In the genomic region with DNA sequence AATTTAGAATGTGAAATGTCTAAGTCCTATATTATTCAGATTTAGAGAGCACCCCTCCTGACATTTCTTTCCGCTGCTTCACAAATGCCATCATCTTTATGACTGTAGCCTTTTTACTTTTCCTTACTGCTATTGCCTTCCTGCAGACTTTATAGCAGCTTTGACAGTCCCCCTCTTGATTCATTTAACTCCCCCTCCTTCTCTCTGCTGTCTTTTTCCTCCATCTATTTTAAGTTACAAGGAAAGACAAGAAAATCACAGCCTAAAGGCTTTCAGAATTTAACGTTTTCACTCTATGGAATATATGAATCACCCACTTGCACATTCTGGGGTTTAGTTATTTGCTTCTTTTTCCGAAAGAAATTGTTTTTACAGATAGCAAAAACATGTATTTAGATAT, we compare ENCODE assay signal across 19 cellular contexts.
DNase-seq lines count a peak whose midpoint lies in the region; TF ChIP-seq lines count a peak whose summit lies in the region.
"Had no signal": no experiment of that assay in that cellular context is flagged by ENCODE, and none has a peak within 500 bp of the region (broad histone marks: within the 10 kb centered on the region; RNA-seq: fewer than 3 reads in every experiment).

No MANE protein-coding gene starts in this region.

- in situ Hi-C loops in HAP-1 (cut with MboI; ENCODE audit: low sequenced_read_pairs): no loop called here

- no peaks in the 10 kb centered on the region for H3K79me2 ChIP-seq in neural cell (replicated peaks; ENCODE audit: insufficient read depth, low read length)
- no peaks in the 10 kb centered on the region for H3K79me2 ChIP-seq in H9 (ENCODE audit: insufficient read depth, low read length)

- no peak for TF ChIP-seq POLR2A in sigmoid colon (IDR thresholded peaks at IDR 0.05)
- no peak for TF ChIP-seq POLR2A in prostate gland (IDR thresholded peaks at IDR 0.05)
- no peak for TF ChIP-seq POLR2A in Peyer's patch (IDR thresholded peaks at IDR 0.05)

- TF ChIP-seq EP300 in neural cell (conservative IDR thresholded peaks at IDR 0.05; ENCODE audit: poor library complexity, severe bottlenecking) (peak; percentile 61), sigmoid colon (IDR thresholded peaks at IDR 0.05) (no peak)

- intact Hi-C loops in sigmoid colon (cut with DNase I): loop anchor here (10.0 kb wide), 2 partner anchors 308 to 518 kb away; no protein-coding TSS in a partner anchor
- intact Hi-C loops in prostate gland (cut with DNase I): no loop called here

- H4K20me1 ChIP-seq in neural cell (ENCODE audit: insufficient read depth) (no peaks in the 10 kb centered on the region), H9 (ENCODE audit: control insufficient read depth, insufficient read depth, insufficient read length) (no peaks in the 10 kb centered on the region)
- H4K20me1 ChIP-seq: BLaER1 had no signal

- H3K4me1 ChIP-seq in sigmoid colon: peaks cover 0 to 46% (median 32%) of the 10 kb centered on the region in 4 donors
- H3K4me1 ChIP-seq in prostate gland (replicated peaks): no peaks in the 10 kb centered on the region
- no peaks in the 10 kb centered on the region for H3K4me1 ChIP-seq in HAP-1
- no peaks in the 10 kb centered on the region for H3K4me1 ChIP-seq in Peyer's patch
- H3K4me1 ChIP-seq in H9 (ENCODE audit: insufficient read depth, low read length): no peaks in the 10 kb centered on the region
- H3K4me1 ChIP-seq: A549 had no signal

- H3K27ac ChIP-seq in neural cell (ENCODE audit: low read length) (peak overlapping the region; percentile 61), sigmoid colon (peak overlapping the region in 3 of 4 donors; percentile 69 to 82 (median 80)), prostate gland (no peak overlapping the region), Peyer's patch (no peak overlapping the region), H9 (ENCODE audit: insufficient read length, low read depth, low read length) (no peak overlapping the region)
- H3K27ac ChIP-seq: 22Rv1, A549, BLaER1 had no signal

- peaks cover 26% of the 10 kb centered on the region for H3K4me1 Mint-ChIP-seq in chondrocyte (ENCODE audit: low read depth)
- no peaks in the 10 kb centered on the region for H3K4me1 Mint-ChIP-seq in H9
- H3K4me1 Mint-ChIP-seq: CD4-positive, alpha-beta memory T cell had no signal

- no peak overlapping the region for H4K8ac ChIP-seq in H9 (replicated peaks; ENCODE audit: insufficient read length, low read depth, low read length)

- H2AK5ac ChIP-seq in H9 (ENCODE audit: insufficient read length, low read length): no peak overlapping the region

- H3K4me3 ChIP-seq in neural cell (ENCODE audit: low read length) (peak overlapping the region; percentile 34), sigmoid colon (no peak overlapping the region), prostate gland (no peak overlapping the region), HAP-1 (no peak overlapping the region), Peyer's patch (no peak overlapping the region)
- H3K4me3 ChIP-seq: A549, BLaER1, GM12878 had no signal

- H3K56ac ChIP-seq in H9 (ENCODE audit: insufficient read length, low read depth, low read length): no peak overlapping the region

- no peak overlapping the region for H3K23ac ChIP-seq in H9 (ENCODE audit: insufficient read length, low read depth, low read length)

- no peak overlapping the region for H3K9ac ChIP-seq in neural cell (ENCODE audit: low read length)
- no peak overlapping the region for H3K9ac ChIP-seq in H9 (ENCODE audit: extremely low read depth, insufficient read length, low read length)
- H3K9ac ChIP-seq: BLaER1 had no signal

- no peak overlapping the region for H4K91ac ChIP-seq in H9 (ENCODE audit: insufficient read length, low read depth, low read length)

- H3K9me2 ChIP-seq in neural cell (ENCODE audit: insufficient read depth, low read length): no peaks in the 10 kb centered on the region

- 71 to 76% methylated on average over 3 of the region's 3 CpGs for WGBS in sigmoid colon, 2 donors
- 68% methylated on average over 3 of the region's 3 CpGs for WGBS in prostate gland
- WGBS in H9 (ENCODE audit: extremely low coverage, insufficient read length, low lambda C conversion rate): no CpG with 5 or more reads among the region's 3 CpGs

- no peak overlapping the region for H4K5ac ChIP-seq in H9 (ENCODE audit: insufficient read length, low read depth, low read length)

- no peak overlapping the region for H2AFZ ChIP-seq in neural cell (ENCODE audit: low read depth, low read length)
- no peak overlapping the region for H2AFZ ChIP-seq in H9 (ENCODE audit: low read length)

- no peak overlapping the region for H3T11ph ChIP-seq in H9 (ENCODE audit: low read length)

- H3K9me3 ChIP-seq in neural cell (ENCODE audit: low read length): no peaks in the 10 kb centered on the region
- no peaks in the 10 kb centered on the region for H3K9me3 ChIP-seq in sigmoid colon
- H3K9me3 ChIP-seq in prostate gland: no peaks in the 10 kb centered on the region
- H3K9me3 ChIP-seq in HAP-1: no peaks in the 10 kb centered on the region
- H3K9me3 ChIP-seq in Peyer's patch: no peaks in the 10 kb centered on the region
- no peaks in the 10 kb centered on the region for H3K9me3 ChIP-seq in H9 (ENCODE audit: control insufficient read depth, low read depth, low read length)
- H3K9me3 ChIP-seq: A549 had no signal

- no peak overlapping the region for H2BK12ac ChIP-seq in H9 (ENCODE audit: insufficient read length, low read depth, low read length)

- no peaks in the 10 kb centered on the region for H3K23me2 ChIP-seq in H9 (ENCODE audit: insufficient read length, low read depth, low read length, poor library complexity, severe bottlenecking)

- peak overlapping the region; percentile 38 for H3K27ac Mint-ChIP-seq in chondrocyte (ENCODE audit: unreplicated experiment)
- no peak overlapping the region for H3K27ac Mint-ChIP-seq in H9
- H3K27ac Mint-ChIP-seq: CD4-positive, alpha-beta memory T cell had no signal

- no peak overlapping the region for H3K4ac ChIP-seq in H9 (ENCODE audit: low read depth, low read length)

- no peak overlapping the region for H2BK20ac ChIP-seq in H9 (ENCODE audit: low read depth, low read length, poor library complexity, severe bottlenecking)

- DNase-seq in chondrocyte (ENCODE audit: low spot score) (no peak), middle frontal gyrus (ENCODE audit: extremely low spot score, low spot score) (peak; percentile 5), sigmoid colon (no peak), prostate gland (ENCODE audit: low spot score) (no peak), HAP-1 (ENCODE audit: low spot score in 2 of 2) (no peak), Peyer's patch (no peak), H9 (no peak)
- DNase-seq: AML-193; CD4-positive, alpha-beta memory T cell; DMS153; DMS79; GOT3; H7 had no signal

- H3K18ac ChIP-seq in H9 (ENCODE audit: insufficient read length, low read depth, low read length): no peak overlapping the region

- H3K9me3 Mint-ChIP-seq in chondrocyte (ENCODE audit: low read depth) (no peaks in the 10 kb centered on the region), H9 (no peaks in the 10 kb centered on the region)

- no peak overlapping the region for H3K14ac ChIP-seq in H9 (ENCODE audit: insufficient read depth, low read length)

- H3K27me3 ChIP-seq in neural cell (ENCODE audit: insufficient read depth, low read depth, low read length) (no peaks in the 10 kb centered on the region), sigmoid colon (no peaks in the 10 kb centered on the region), prostate gland (replicated peaks; ENCODE audit: insufficient read depth) (no peaks in the 10 kb centered on the region), HAP-1 (ENCODE audit: low read depth) (no peaks in the 10 kb centered on the region), Peyer's patch (no peaks in the 10 kb centered on the region), H9 (ENCODE audit: insufficient read depth, low read length) (no peaks in the 10 kb centered on the region)
- H3K27me3 ChIP-seq: BLaER1 had no signal

- no peaks in the 10 kb centered on the region for H3K79me1 ChIP-seq in H9 (ENCODE audit: insufficient read depth, low read depth, low read length, poor library complexity, severe bottlenecking)

- H2BK120ac ChIP-seq in H9 (ENCODE audit: low read depth, low read length, poor library complexity, severe bottlenecking): no peak overlapping the region

- TF ChIP-seq RAD21 in neural cell (conservative IDR thresholded peaks at IDR 0.05): no peak

- TF ChIP-seq CTCF in chondrocyte (IDR thresholded peaks at IDR 0.05) (no peak), neural cell (IDR thresholded peaks at IDR 0.05; ENCODE audit: poor library complexity, severe bottlenecking) (no peak), sigmoid colon (IDR thresholded peaks at IDR 0.05) (no peak), prostate gland (IDR thresholded peaks at IDR 0.05) (no peak), Peyer's patch (IDR thresholded peaks at IDR 0.05) (no peak), H9 (conservative IDR thresholded peaks at IDR 0.05) (no peak)

- no peak overlapping the region for H3K4me3 Mint-ChIP-seq in chondrocyte (ENCODE audit: unreplicated experiment)
- no peak overlapping the region for H3K4me3 Mint-ChIP-seq in H9
- H3K4me3 Mint-ChIP-seq: CD14-positive monocyte; CD4-positive, alpha-beta memory T cell had no signal

- no peaks in the 10 kb centered on the region for H3K36me3 ChIP-seq in neural cell (ENCODE audit: insufficient read depth, low read length)
- no peaks in the 10 kb centered on the region for H3K36me3 ChIP-seq in sigmoid colon
- no peaks in the 10 kb centered on the region for H3K36me3 ChIP-seq in prostate gland
- no peaks in the 10 kb centered on the region for H3K36me3 ChIP-seq in HAP-1 (replicated peaks)
- no peaks in the 10 kb centered on the region for H3K36me3 ChIP-seq in Peyer's patch
- H3K36me3 ChIP-seq: BLaER1 had no signal

- no peaks in the 10 kb centered on the region for H3K27me3 Mint-ChIP-seq in chondrocyte (ENCODE audit: low read depth)
- no peaks in the 10 kb centered on the region; the same call in 1 of the 2 replicates for H3K27me3 Mint-ChIP-seq in H9 (ENCODE audit: low read depth)
- H3K27me3 Mint-ChIP-seq: CD4-positive, alpha-beta memory T cell had no signal

- no peaks in the 10 kb centered on the region for H3F3A ChIP-seq in neural cell (ENCODE audit: insufficient read depth, low read length, poor library complexity, severe bottlenecking)

- H3K4me2 ChIP-seq in neural cell (ENCODE audit: low read length) (peak overlapping the region; percentile 12), H9 (ENCODE audit: insufficient read depth, insufficient read length, low read length) (no peak overlapping the region)
- H3K4me2 ChIP-seq: A549, BLaER1 had no signal

- H2BK15ac ChIP-seq in H9 (ENCODE audit: low read depth, low read length): no peak overlapping the region

- H2BK5ac ChIP-seq in H9 (ENCODE audit: insufficient read length, low read length): no peak overlapping the region

- H3K36me3 Mint-ChIP-seq in chondrocyte (ENCODE audit: low read depth): no peaks in the 10 kb centered on the region
- H3K36me3 Mint-ChIP-seq in H9 (ENCODE audit: insufficient read depth in 1 of 3, low read depth in 3 of 3): no peaks in the 10 kb centered on the region
- H3K36me3 Mint-ChIP-seq: CD14-positive monocyte; CD4-positive, alpha-beta memory T cell had no signal

TF ChIP-seq in neural cell, 6 proteins besides CTCF, POLR2A, EP300 and RAD21:
- TF ChIP-seq SMC3 (conservative IDR thresholded peaks at IDR 0.05; ENCODE audit: poor library complexity): no peak
- peak; percentile 47 for TF ChIP-seq POLR2AphosphoS5 (IDR thresholded peaks at IDR 0.05)

Comparison
In these comparisons a context has a peak if more than half of its experiments do, and no peak if none do; other contexts are left out.
1. H3K27ac ChIP-seq: peak in neural cell (single experiment) and sigmoid colon (3 of 4); none in prostate gland (0 of 2), Peyer's patch (0 of 4) and H9 (single experiment).